In genomic region chr21:20538039-20538658, GRCh38 we compare ENCODE assay signal across 24 cellular contexts.
"Had no signal": no experiment of that assay in that cellular context is flagged by ENCODE, and none has a peak within 500 bp of the region (broad histone marks: within the 10 kb centered on the region; RNA-seq: fewer than 3 reads in every experiment).

No MANE protein-coding gene starts in this region.

- H3K4me1 Mint-ChIP-seq: central memory CD8-positive, alpha-beta T cell; immature natural killer cell; naive thymus-derived CD4-positive, alpha-beta T cell; nephron; neural progenitor cell had no signal

- H3K36me3 Mint-ChIP-seq: immature natural killer cell, neural progenitor cell had no signal

- H3K9me3 ChIP-seq: esophagus muscularis mucosa, psoas muscle, thyroid gland, vagina had no signal

- H3K36me3 ChIP-seq: esophagus muscularis mucosa, neural progenitor cell, thyroid gland, vagina had no signal

- DNase-seq: dermis blood vessel endothelial cell; effector memory CD4-positive, alpha-beta T cell; foreskin keratinocyte; hypothalamus; immature natural killer cell; islet precursor cell; mesendoderm; midbrain; naive thymus-derived CD4-positive, alpha-beta T cell; nucleus accumbens; psoas muscle; stimulated activated CD4-positive, alpha-beta T cell treated with anti-CD3 and anti-CD28 coated beads, Interleukin-15, amount 100 ng/mL, for 24 hours; stimulated activated CD4-positive, alpha-beta T cell treated with anti-CD3 and anti-CD28 coated beads, Interleukin-2, amount 100 ng/mL, for 48 hours; thyroid gland; trophoblast cell had no signal

- H3K4me3 Mint-ChIP-seq: central memory CD8-positive, alpha-beta T cell; immature natural killer cell; naive thymus-derived CD4-positive, alpha-beta T cell; nephron; neural progenitor cell; stimulated activated naive CD8-positive, alpha-beta T cell treated with anti-CD3 and anti-CD28 coated beads, Interleukin-15, Interleukin-2, amounts not matched to agents 100 ng/mL and 50 ng/mL, for 24 hours had no signal

- H3K27ac Mint-ChIP-seq: immature natural killer cell; naive thymus-derived CD4-positive, alpha-beta T cell; nephron; neural progenitor cell; stimulated activated naive CD8-positive, alpha-beta T cell treated with anti-CD3 and anti-CD28 coated beads, Interleukin-15, Interleukin-2, amounts not matched to agents 100 ng/mL and 50 ng/mL, for 24 hours had no signal

- H3K9me3 Mint-ChIP-seq: nephron; neural progenitor cell; stimulated activated naive CD8-positive, alpha-beta T cell treated with anti-CD3 and anti-CD28 coated beads, Interleukin-15, Interleukin-2, amounts not matched to agents 100 ng/mL and 50 ng/mL, for 24 hours had no signal

- H3K4me3 ChIP-seq: coronary artery, esophagus muscularis mucosa, neural progenitor cell, psoas muscle, skin epidermis, thyroid gland, vagina had no signal

- ATAC-seq: foreskin keratinocyte; left lobe of liver; naive thymus-derived CD4-positive, alpha-beta T cell; psoas muscle had no signal

- H3K4me1 ChIP-seq: esophagus muscularis mucosa, foreskin keratinocyte, neural progenitor cell, psoas muscle, thyroid gland, vagina had no signal

- H3K27me3 ChIP-seq: esophagus muscularis mucosa, foreskin keratinocyte, neural progenitor cell, thyroid gland, vagina had no signal

- H3K27ac ChIP-seq: coronary artery, esophagus muscularis mucosa, foreskin keratinocyte, neural progenitor cell, psoas muscle, skin epidermis, thyroid gland, vagina had no signal
